In genomic region chr20:53800883-53801604, GRCh38 we compare ENCODE assay signal across 1 cellular context.
TF ChIP-seq lines count a peak whose summit lies in the region.

No MANE protein-coding gene starts in this region.

TF ChIP-seq in K562, 482 proteins besides CTCF, POLR2A, EP300 and RAD21 (continued from another document and continues in another):
- TF ChIP-seq VEZF1 (CRISPR knock-in tag; IDR thresholded peaks at IDR 0.05) (peak; percentile 14; the same call in 1 of the 2 replicates), TFAM (CRISPR knock-in tag; conservative IDR thresholded peaks at IDR 0.05) (no peak), ZBTB8A (IDR thresholded peaks at IDR 0.05; ENCODE audit: partially characterized antibody) (no peak), SMARCE1 (IDR thresholded peaks at IDR 0.05) (peak; percentile 41; the same call in 1 of the 2 replicates), SMAD4 (CRISPR knock-in tag; conservative IDR thresholded peaks at IDR 0.05) (no peak), E2F6 (IDR thresholded peaks at IDR 0.05; ENCODE audit: borderline replicate concordance in 1 of 2, extremely low read depth in 1 of 2, insufficient read depth in 1 of 2, insufficient read length in 1 of 2, low read depth in 1 of 2, low read length in 1 of 2, poor library complexity in 1 of 2, severe bottlenecking in 1 of 2) (peak in 1 of 2 experiments; percentile 41), ATF7 (IDR thresholded peaks at IDR 0.05) (0 out of 2 replicates have a peak, but pooled peaks have one; percentile 16), RFX1 (IDR thresholded peaks at IDR 0.05) (0 out of 2 replicates have a peak, but pooled peaks have one; percentile 4), ARID4B (CRISPR knock-in tag; IDR thresholded peaks at IDR 0.05) (no peak), ZNF174 (CRISPR knock-in tag; IDR thresholded peaks at IDR 0.05) (no peak), CREB3L1 (IDR thresholded peaks at IDR 0.05; ENCODE audit: borderline replicate concordance, low read depth) (no peak), DLX4 (CRISPR knock-in tag; IDR thresholded peaks at IDR 0.05) (no peak), ZNF282 (CRISPR knock-in tag; IDR thresholded peaks at IDR 0.05) (no peak), TAL1 (IDR thresholded peaks at IDR 0.05) (0 out of 2 replicates have a peak, but pooled peaks have one; percentile 22), RCOR1 (IDR thresholded peaks at IDR 0.05; ENCODE audit: borderline replicate concordance in 1 of 2, low read depth in 2 of 2, low read length in 2 of 2) (peak in 1 of 2 experiments; percentile 44; a peak in 1 of 4 replicates), U2AF2 (optimal IDR thresholded peaks at IDR 0.05; ENCODE audit: low read depth, low read length) (no peak), ATF1 (CRISPR knock-in tag; IDR thresholded peaks at IDR 0.05) (no peak), ATF1 (tag; IDR thresholded peaks at IDR 0.05) (peak; percentile 21; the same call in 1 of the 2 replicates), ZNF134 (CRISPR knock-in tag; conservative IDR thresholded peaks at IDR 0.05) (no peak), HES1 (IDR thresholded peaks at IDR 0.05; ENCODE audit: low read depth) (0 out of 2 replicates have a peak, but pooled peaks have one; percentile 45), ZNF76 (CRISPR knock-in tag; IDR thresholded peaks at IDR 0.05; ENCODE audit: borderline replicate concordance) (no peak), CREM (IDR thresholded peaks at IDR 0.05; ENCODE audit: low read depth) (peak; percentile 50; the same call in 1 of the 2 replicates), L3MBTL2 (IDR thresholded peaks at IDR 0.05) (peak; percentile 87), TEAD4 (IDR thresholded peaks at IDR 0.05; ENCODE audit: low read length) (peak; percentile 14; the same call in 1 of the 2 replicates), TEAD4 (CRISPR knock-in tag; IDR thresholded peaks at IDR 0.05; ENCODE audit: borderline replicate concordance) (no peak), GATA2 (CRISPR knock-in tag; IDR thresholded peaks at IDR 0.05) (peak; percentile 63), MEIS2 (IDR thresholded peaks at IDR 0.05; ENCODE audit: partially characterized antibody) (peak; percentile 57), KAT8 (IDR thresholded peaks at IDR 0.05; ENCODE audit: low read depth) (no peak), PYGO2 (tag; IDR thresholded peaks at IDR 0.05) (no peak), EWSR1 (IDR thresholded peaks at IDR 0.05; ENCODE audit: borderline replicate concordance, low read depth, partially characterized antibody) (peak; percentile 38), CTBP1 (IDR thresholded peaks at IDR 0.05; ENCODE audit: borderline replicate concordance) (0 out of 2 replicates have a peak, but pooled peaks have one; percentile 25), DPF2 (IDR thresholded peaks at IDR 0.05) (0 out of 2 replicates have a peak, but pooled peaks have one; percentile 48), ZBTB11 (CRISPR knock-in tag; IDR thresholded peaks at IDR 0.05) (peak in 1 of 3 experiments; percentile 91; a peak in 2 of 6 replicates), NRF1 (conservative IDR thresholded peaks at IDR 0.05 in 1 of 2, IDR thresholded peaks at IDR 0.05 in 1 of 2) (peak; percentile 80 to 81), SMARCA4 (IDR thresholded peaks at IDR 0.05) (peak; percentile 54; the same call in 1 of the 2 replicates), PBX2 (CRISPR knock-in tag; IDR thresholded peaks at IDR 0.05; ENCODE audit: low read depth) (no peak), PBX2 (tag; conservative IDR thresholded peaks at IDR 0.05; ENCODE audit: low read depth) (peak; percentile 25; the same call in 1 of the 2 replicates), AFF4 (CRISPR knock-in tag; IDR thresholded peaks at IDR 0.05) (0 out of 2 replicates have a peak, but pooled peaks have one; percentile 5), JUND (IDR thresholded peaks at IDR 0.05; ENCODE audit: borderline replicate concordance, low read depth, low read length) (no peak), JUND (tag; IDR thresholded peaks at IDR 0.05; ENCODE audit: borderline replicate concordance, low read depth, low read length) (peak; percentile 21; the same call in 1 of the 3 replicates)
